21 cellular contexts compared by ENCODE assay signal in the genomic region with DNA sequence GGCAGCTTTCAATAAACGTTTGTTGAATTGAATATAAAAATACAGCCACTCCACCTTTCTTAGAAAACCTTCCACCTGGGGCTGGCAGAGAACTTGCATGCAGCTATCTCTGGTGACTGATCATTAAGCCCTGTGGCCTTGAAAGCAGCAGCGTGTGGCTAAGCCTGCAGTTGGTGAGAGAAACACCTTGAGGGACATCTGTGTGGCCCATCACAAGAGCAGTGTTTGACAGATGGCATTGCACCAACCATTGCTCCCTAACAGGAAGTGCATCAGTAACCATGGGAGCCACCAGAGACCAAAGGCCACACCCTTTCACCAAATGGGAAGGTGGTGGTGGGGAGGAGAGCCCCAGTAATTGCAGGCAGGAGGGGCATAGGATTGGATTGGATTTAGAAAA. TPM values are rescaled to one million over a fixed set of nuclear protein-coding genes. Genes with fewer than 3 reads are reported as not detected.
DNase-seq lines count a peak whose midpoint lies in the region; ATAC-seq lines count a peak whose summit lies in the region.
"Had no signal": no experiment of that assay in that cellular context is flagged by ENCODE, and none has a peak within 500 bp of the region (broad histone marks: within the 10 kb centered on the region; RNA-seq: fewer than 3 reads in every experiment).

No MANE protein-coding gene starts in this region.

- H3K79me1 ChIP-seq in mesendoderm (ENCODE audit: low read length), result no peaks in the 10 kb centered on the region

- H3K27ac ChIP-seq in BLaER1 treated with 17β-estradiol and CSF1 and Interleukin-3, amounts not matched to agents 10 nM and 100 nM, result no peak overlapping the region
- H3K27ac ChIP-seq in mesendoderm (ENCODE audit: low read depth, low read length), result no peak overlapping the region
- H3K27ac ChIP-seq: brain microvascular endothelial cell, testis had no signal

- H3K56ac ChIP-seq in mesendoderm (ENCODE audit: low read length), result no peak overlapping the region

- H3K9ac ChIP-seq in BLaER1 treated with 17β-estradiol and CSF1 and Interleukin-3, amounts not matched to agents 10 nM and 100 nM, result no peak overlapping the region
- no peak overlapping the region for H3K9ac ChIP-seq in mesendoderm (ENCODE audit: low read length)
- H3K9ac ChIP-seq: SK-N-SH had no signal

- H3K9me3 ChIP-seq in BLaER1 treated with 17β-estradiol and CSF1 and Interleukin-3, amounts not matched to agents 10 nM and 100 nM (replicated peaks in 1 of 11), result peaks cover 19 to 30% (median 24%) of the 10 kb centered on the region in 11 experiments; a peak in 20 of 22 replicates
- H3K9me3 ChIP-seq: testis had no signal

- no CpG with 5 or more reads among the region's 2 CpGs for WGBS in mesendoderm (ENCODE audit: extremely low coverage, insufficient coverage, low lambda C conversion rate)

- H4K20me1 ChIP-seq in BLaER1 treated with 17β-estradiol and CSF1 and Interleukin-3, amounts not matched to agents 10 nM and 100 nM, result no peaks in the 10 kb centered on the region

- ATAC-seq in HG03097 (IDR thresholded peaks at IDR 0.05; ENCODE audit: low FRiP score, unreplicated experiment) (no peak), GM21360 (IDR thresholded peaks at IDR 0.05; ENCODE audit: unreplicated experiment) (no peak)
- ATAC-seq: stimulated activated effector memory CD8-positive, alpha-beta T cell treated with anti-CD3 and anti-CD28 coated beads, Interleukin-12 subunit alpha, Interleukin-12 subunit beta, amount 100 ng/mL, for 72 hours had no signal

- H3K4ac ChIP-seq in mesendoderm (ENCODE audit: low read depth, low read length), result no peak overlapping the region

- peak overlapping the region; percentile 20 to 72 (median 56); a peak in 21 of 22 replicates for H3K4me2 ChIP-seq in BLaER1 treated with 17β-estradiol and CSF1 and Interleukin-3, amounts not matched to agents 10 nM and 100 nM
- no peak overlapping the region for H3K4me2 ChIP-seq in mesendoderm (ENCODE audit: low read length)
- H3K4me2 ChIP-seq: SK-N-SH had no signal

- no peak overlapping the region for H4K5ac ChIP-seq in mesendoderm (ENCODE audit: low read length)

- H3K18ac ChIP-seq in mesendoderm (ENCODE audit: low read length), result no peak overlapping the region

- no peak overlapping the region for H3K23ac ChIP-seq in mesendoderm (ENCODE audit: low read length)

- DNase-seq in DMS 273 treated with DMSO at 0.1 percent for 48 hours (lab: John Stamatoyannopoulos, UW) (peak; percentile 14), NCI-H524 treated with DMSO at 0.1 percent for 48 hours (lab: John Stamatoyannopoulos, UW) (peak; percentile 20), mesendoderm (peak; percentile 19), T-helper 9 cell (no peak)
- DNase-seq: activated B cell treated with CpG ODN at 0.5 μM for 24 hours; activated CD4-positive, alpha-beta memory T cell treated with anti-CD3 and anti-CD28 coated beads for 36 hours; activated gamma-delta T cell; brain microvascular endothelial cell; endodermal cell; HFFc6; KG1; left cardiac atrium; NCI-H2107; NCI-H526 treated with DMSO at 0.1 percent for 48 hours; nephron progenitor cell; SK-N-SH; testis had no signal

- H4K8ac ChIP-seq in mesendoderm (ENCODE audit: low read depth, low read length), result no peak overlapping the region

- no peak overlapping the region for H2BK15ac ChIP-seq in mesendoderm (replicated peaks; ENCODE audit: low read depth)

- no peak overlapping the region for H2BK5ac ChIP-seq in mesendoderm (ENCODE audit: low read length)

- H2AK5ac ChIP-seq in mesendoderm (ENCODE audit: low read length), result no peak overlapping the region

- no peaks in the 10 kb centered on the region for H3K79me2 ChIP-seq in mesendoderm (ENCODE audit: control insufficient read depth, insufficient read depth, low read length)

- peaks cover 0 to 16% (median 5%) of the 10 kb centered on the region in 11 experiments; a peak in 7 of 22 replicates for H3K36me3 ChIP-seq in BLaER1 treated with 17β-estradiol and CSF1 and Interleukin-3, amounts not matched to agents 10 nM and 100 nM
- no peaks in the 10 kb centered on the region for H3K36me3 ChIP-seq in mesendoderm (ENCODE audit: control insufficient read depth, insufficient read depth, low read length)
- H3K36me3 ChIP-seq: brain microvascular endothelial cell had no signal

- H3K4me3 ChIP-seq in BLaER1 treated with 17β-estradiol and CSF1 and Interleukin-3, amounts not matched to agents 10 nM and 100 nM, result no peak overlapping the region
- no peak overlapping the region for H3K4me3 ChIP-seq in mesendoderm (ENCODE audit: low read length)
- H3K4me3 ChIP-seq: testis had no signal

- H3K4me1 ChIP-seq in BLaER1 treated with 17β-estradiol and CSF1 and Interleukin-3, amounts not matched to agents 10 nM and 100 nM, result peaks cover 4 to 18% (median 12%) of the 10 kb centered on the region in 10 experiments
- H3K4me1 ChIP-seq in mesendoderm (ENCODE audit: control insufficient read depth, low read depth, low read length), result no peaks in the 10 kb centered on the region
- H3K4me1 ChIP-seq: testis had no signal

- H2BK120ac ChIP-seq in mesendoderm (ENCODE audit: low read depth, low read length), result no peak overlapping the region

- H3K27me3 ChIP-seq in BLaER1 treated with 17β-estradiol and CSF1 and Interleukin-3, amounts not matched to agents 10 nM and 100 nM, result no peaks in the 10 kb centered on the region
- no peaks in the 10 kb centered on the region for H3K27me3 ChIP-seq in mesendoderm (ENCODE audit: insufficient read depth, low read length, poor library complexity)
- H3K27me3 ChIP-seq: brain microvascular endothelial cell, testis had no signal

RNA-seq across cellular contexts. Expression of gene RHOBTB1, which starts 22.4 kb away (rescaled TPM):
- 6.9 TPM for polyA plus RNA-seq in mesendoderm (2013, experiment 1 of 2)
- 7.3 TPM for polyA plus RNA-seq in mesendoderm (2013, experiment 2 of 2)
